23 cellular contexts compared by ENCODE assay signal in the genomic region with DNA sequence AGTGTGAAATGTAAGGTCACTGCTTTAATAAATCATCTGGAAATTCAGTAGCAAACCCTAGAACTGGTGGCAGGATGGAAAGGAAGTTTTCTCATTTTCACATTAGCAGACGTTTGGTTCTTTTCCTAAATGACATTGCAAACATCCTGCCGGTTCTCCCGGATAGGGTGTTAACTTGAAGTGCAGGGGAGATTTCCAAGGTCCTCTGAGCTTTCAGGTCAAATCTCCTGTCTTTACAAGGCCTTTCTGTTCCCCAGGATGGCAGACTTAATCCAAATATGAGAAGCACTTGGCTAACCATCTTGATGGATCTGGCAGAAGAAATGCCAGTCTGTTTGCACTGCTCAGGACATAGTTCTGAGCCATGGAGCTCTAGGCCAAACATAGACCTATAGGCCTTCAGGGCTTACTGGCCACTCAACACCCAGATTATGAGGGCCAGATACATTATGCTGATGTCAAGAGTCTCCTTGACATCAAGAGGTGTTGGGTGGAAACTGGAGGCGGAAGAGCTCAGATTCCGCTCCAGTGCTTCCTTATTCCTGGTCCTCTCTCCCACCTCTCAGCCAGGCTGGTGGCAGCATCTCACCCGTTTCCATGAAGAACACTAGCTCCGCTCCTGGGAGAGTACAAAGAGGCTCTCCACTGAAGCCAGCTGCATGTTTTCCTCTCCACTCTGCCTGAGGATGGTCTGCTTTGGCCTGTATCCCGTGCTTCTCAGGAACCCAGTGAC.
"Had no signal": no experiment of that assay in that cellular context is flagged by ENCODE, and none has a peak within 500 bp of the region (broad histone marks: within the 10 kb centered on the region; RNA-seq: fewer than 3 reads in every experiment).

No MANE protein-coding gene starts in this region.

- H3K27ac ChIP-seq: ovary, thoracic aorta, WERI-Rb-1 had no signal

- H3K9me3 Mint-ChIP-seq: activated naive CD4-positive, alpha-beta T cell treated with anti-CD3 and anti-CD28 coated beads, Interleukin-2, amount 50 U/mL, for 24 hours; brain; natural killer cell treated with Interleukin-12 subunit alpha and Interleukin-12 subunit beta and Interleukin-15 and Interleukin-18, amount 100 ng/mL, for 72 hours; T-cell; T-helper 2 cell treated with Interferon-gamma antibody and Interleukin-4, amounts not matched to agents 5 μg/mL and 100 μg/mL, for 36 hours had no signal

- H3K27ac Mint-ChIP-seq: activated naive CD4-positive, alpha-beta T cell treated with anti-CD3 and anti-CD28 coated beads, Interleukin-2, amount 50 U/mL, for 24 hours; brain; natural killer cell treated with Interleukin-12 subunit alpha and Interleukin-12 subunit beta and Interleukin-15 and Interleukin-18, amount 100 ng/mL, for 72 hours; T-cell; T-helper 2 cell treated with Interferon-gamma antibody and Interleukin-4, amounts not matched to agents 5 μg/mL and 100 μg/mL, for 36 hours had no signal

- H3K27me3 ChIP-seq: ovary, upper lobe of left lung had no signal

- H3K9me3 ChIP-seq: ovary, thoracic aorta, upper lobe of left lung had no signal

- H3K4me3 Mint-ChIP-seq: activated naive CD4-positive, alpha-beta T cell treated with anti-CD3 and anti-CD28 coated beads, Interleukin-2, amount 50 U/mL, for 24 hours; brain; natural killer cell treated with Interleukin-12 subunit alpha and Interleukin-12 subunit beta and Interleukin-15 and Interleukin-18, amount 100 ng/mL, for 72 hours; T-cell; T-helper 2 cell treated with Interferon-gamma antibody and Interleukin-4, amounts not matched to agents 5 μg/mL and 100 μg/mL, for 36 hours had no signal

- ATAC-seq: esophagus mucosa; natural killer cell treated with Interleukin-12 subunit alpha and Interleukin-12 subunit beta and Interleukin-15 and Interleukin-18, amount 100 ng/mL, for 72 hours; T-cell had no signal

- FAIRE-seq: endothelial cell of umbilical vein, frontal cortex, keratinocyte had no signal

- H3K4me1 Mint-ChIP-seq: activated naive CD4-positive, alpha-beta T cell treated with anti-CD3 and anti-CD28 coated beads, Interleukin-2, amount 50 U/mL, for 24 hours; brain had no signal

- H3K36me3 ChIP-seq: ovary, thoracic aorta, WERI-Rb-1 had no signal

- DNase-seq: activated gamma-delta T cell treated with Interleukin-2 at 50 U/mL for 16 hours; activated T-cell treated with anti-CD3 and anti-CD28 coated beads, Interleukin-2, amount 50 U/mL, for 1 hour; aorta; central memory CD4-positive, alpha-beta T cell; dermis blood vessel endothelial cell; effector memory CD4-positive, alpha-beta T cell; mammary epithelial cell; midbrain; ovary; stimulated activated CD4-positive, alpha-beta T cell treated with anti-CD3 and anti-CD28 coated beads, Interleukin-4, amount 100 ng/mL, for 24 hours; stimulated activated naive CD4-positive, alpha-beta T cell treated with Interleukin-2 at 50 U/mL for 16 hours; T-cell; upper lobe of left lung; WERI-Rb-1 had no signal

- H3K36me3 Mint-ChIP-seq: activated naive CD4-positive, alpha-beta T cell treated with anti-CD3 and anti-CD28 coated beads, Interleukin-2, amount 50 U/mL, for 24 hours; natural killer cell treated with Interleukin-12 subunit alpha and Interleukin-12 subunit beta and Interleukin-15 and Interleukin-18, amount 100 ng/mL, for 72 hours had no signal

- H3K4me3 ChIP-seq: ovary, thoracic aorta, upper lobe of left lung had no signal
